In genomic region chr5:158054388-158055092, GRCh38 we compare ENCODE assay signal across 21 cellular contexts.
DNase-seq lines count a peak whose midpoint lies in the region; FAIRE-seq and TF ChIP-seq lines count a peak whose summit lies in the region.
"Had no signal": no experiment of that assay in that cellular context is flagged by ENCODE, and none has a peak within 500 bp of the region (broad histone marks: within the 10 kb centered on the region; RNA-seq: fewer than 3 reads in every experiment).

No MANE protein-coding gene starts in this region.

- no peaks in the 10 kb centered on the region for H3K27me3 Mint-ChIP-seq in nephron progenitor cell (ENCODE audit: low read depth, poor library complexity)
- H3K27me3 Mint-ChIP-seq in activated CD4-positive, alpha-beta T cell treated with anti-CD3 and anti-CD28 coated beads, Interleukin-2, amount 10 ng/mL, durations not matched to agents 24 days and 14 days: peaks cover 22% of the 10 kb centered on the region

- H3K4me3 Mint-ChIP-seq in nephron progenitor cell: no peak overlapping the region
- H3K4me3 Mint-ChIP-seq in activated CD4-positive, alpha-beta T cell treated with anti-CD3 and anti-CD28 coated beads, Interleukin-2, amount 10 ng/mL, durations not matched to agents 24 days and 14 days: no peak overlapping the region
- H3K4me3 Mint-ChIP-seq: activated CD4-positive, alpha-beta T cell treated with anti-CD3 and anti-CD28 coated beads, Interleukin-2, amount 10 ng/mL, durations not matched to agents 7 days and 5 days; CD4-positive, alpha-beta T cell; H9; natural killer cell treated with Interleukin-12 subunit alpha and Interleukin-12 subunit beta and Interleukin-15 and Interleukin-18, amount 100 ng/mL, for 72 hours had no signal

- peak; percentile 77 for FAIRE-seq in endometrium (lab: Jason Lieb, UNC)
- FAIRE-seq: GM19239, islet of Langerhans had no signal

- in situ Hi-C loops in Caki2 (cut with HindIII; ENCODE audit: low pct_unique_long_range_greater_than_20kb, low sequenced_read_pairs): no loop called here

- H3K27ac Mint-ChIP-seq in nephron progenitor cell: peak overlapping the region; percentile 58
- no peak overlapping the region for H3K27ac Mint-ChIP-seq in activated CD4-positive, alpha-beta T cell treated with anti-CD3 and anti-CD28 coated beads, Interleukin-2, amount 10 ng/mL, durations not matched to agents 24 days and 14 days
- H3K27ac Mint-ChIP-seq: activated CD4-positive, alpha-beta T cell treated with anti-CD3 and anti-CD28 coated beads, Interleukin-2, amount 10 ng/mL, durations not matched to agents 7 days and 5 days; CD4-positive, alpha-beta T cell; H9; natural killer cell treated with Interleukin-12 subunit alpha and Interleukin-12 subunit beta and Interleukin-15 and Interleukin-18, amount 100 ng/mL, for 72 hours had no signal

- H3K9me3 Mint-ChIP-seq in nephron progenitor cell: no peaks in the 10 kb centered on the region
- H3K9me3 Mint-ChIP-seq in activated CD4-positive, alpha-beta T cell treated with anti-CD3 and anti-CD28 coated beads, Interleukin-2, amount 10 ng/mL, durations not matched to agents 24 days and 14 days: no peaks in the 10 kb centered on the region
- H3K9me3 Mint-ChIP-seq: activated CD4-positive, alpha-beta T cell treated with anti-CD3 and anti-CD28 coated beads, Interleukin-2, amount 10 ng/mL, durations not matched to agents 7 days and 5 days; CD4-positive, alpha-beta T cell; H9; natural killer cell treated with Interleukin-12 subunit alpha and Interleukin-12 subunit beta and Interleukin-15 and Interleukin-18, amount 100 ng/mL, for 72 hours had no signal

- H3K36me3 Mint-ChIP-seq in nephron progenitor cell (ENCODE audit: low read depth): no peaks in the 10 kb centered on the region
- H3K36me3 Mint-ChIP-seq in activated CD4-positive, alpha-beta T cell treated with anti-CD3 and anti-CD28 coated beads, Interleukin-2, amount 10 ng/mL, durations not matched to agents 24 days and 14 days (ENCODE audit: low read depth): no peaks in the 10 kb centered on the region
- H3K36me3 Mint-ChIP-seq: natural killer cell treated with Interleukin-12 subunit alpha and Interleukin-12 subunit beta and Interleukin-15 and Interleukin-18, amount 100 ng/mL, for 72 hours had no signal

- intact Hi-C loops in activated CD4-positive, alpha-beta T cell treated with anti-CD3 and anti-CD28 coated beads, Interleukin-2, amount 10 ng/mL, durations not matched to agents 24 days and 14 days (cut with micrococcal nuclease): no loop called here

- H3K4me1 Mint-ChIP-seq in nephron progenitor cell: peaks cover 18% of the 10 kb centered on the region
- H3K4me1 Mint-ChIP-seq in activated CD4-positive, alpha-beta T cell treated with anti-CD3 and anti-CD28 coated beads, Interleukin-2, amount 10 ng/mL, durations not matched to agents 24 days and 14 days: no peaks in the 10 kb centered on the region
- H3K4me1 Mint-ChIP-seq: activated CD4-positive, alpha-beta T cell treated with anti-CD3 and anti-CD28 coated beads, Interleukin-2, amount 10 ng/mL, durations not matched to agents 7 days and 5 days had no signal

- peak; percentile 71 for DNase-seq in Caki2 (ENCODE audit: low read depth)
- peak; percentile 21 for DNase-seq in NCI-H2227 (lab: John Stamatoyannopoulos, UW; ENCODE audit: unreplicated experiment)
- DNase-seq in nephron progenitor cell: no peak
- no peak for DNase-seq in activated CD4-positive, alpha-beta T cell treated with anti-CD3 and anti-CD28 coated beads, Interleukin-2, amount 10 ng/mL, durations not matched to agents 24 days and 14 days
- no peak for DNase-seq in cerebellar nuclear complex (lab: John Stamatoyannopoulos, UW)
- no peak for DNase-seq in stimulated activated CD4-positive, alpha-beta T cell treated with anti-CD3 and anti-CD28 coated beads, Interleukin-15, amount 100 ng/mL, for 24 hours
- DNase-seq in AG08396 (ENCODE audit: low spot score): no peak
- DNase-seq: ACHN; activated CD4-positive, alpha-beta T cell treated with anti-CD3 and anti-CD28 coated beads, Interleukin-2, amount 10 ng/mL, durations not matched to agents 7 days and 5 days; activated CD8-positive, alpha-beta memory T cell treated with anti-CD3 and anti-CD28 coated beads, Interleukin-2, amount 50 U/mL, for 48 hours; activated gamma-delta T cell treated with Interleukin-2 at 50 U/mL for 16 hours; CD4-positive, alpha-beta T cell; effector CD8-positive, alpha-beta T cell; H9; mesendoderm; NCI-H2029 treated with DMSO at 0.1 percent for 48 hours; stimulated activated naive CD4-positive, alpha-beta T cell had no signal

- TF ChIP-seq CTCF in nephron progenitor cell (IDR thresholded peaks at IDR 0.05): no peak

Comparison
In these comparisons a context has a peak if more than half of its experiments do, and no peak if none do; other contexts are left out.
1. DNase-seq: peak in Caki2 (single experiment) and NCI-H2227 (single experiment); none in nephron progenitor cell (single experiment), activated CD4-positive, alpha-beta T cell treated with anti-CD3 and anti-CD28 coated beads, Interleukin-2, amount 10 ng/mL, durations not matched to agents 24 days and 14 days (single experiment), cerebellar nuclear complex (0 of 2), stimulated activated CD4-positive, alpha-beta T cell treated with anti-CD3 and anti-CD28 coated beads, Interleukin-15, amount 100 ng/mL, for 24 hours (single experiment) and AG08396 (single experiment).